Comparison of ENCODE assay signal across 8 cellular contexts in the genomic region with DNA sequence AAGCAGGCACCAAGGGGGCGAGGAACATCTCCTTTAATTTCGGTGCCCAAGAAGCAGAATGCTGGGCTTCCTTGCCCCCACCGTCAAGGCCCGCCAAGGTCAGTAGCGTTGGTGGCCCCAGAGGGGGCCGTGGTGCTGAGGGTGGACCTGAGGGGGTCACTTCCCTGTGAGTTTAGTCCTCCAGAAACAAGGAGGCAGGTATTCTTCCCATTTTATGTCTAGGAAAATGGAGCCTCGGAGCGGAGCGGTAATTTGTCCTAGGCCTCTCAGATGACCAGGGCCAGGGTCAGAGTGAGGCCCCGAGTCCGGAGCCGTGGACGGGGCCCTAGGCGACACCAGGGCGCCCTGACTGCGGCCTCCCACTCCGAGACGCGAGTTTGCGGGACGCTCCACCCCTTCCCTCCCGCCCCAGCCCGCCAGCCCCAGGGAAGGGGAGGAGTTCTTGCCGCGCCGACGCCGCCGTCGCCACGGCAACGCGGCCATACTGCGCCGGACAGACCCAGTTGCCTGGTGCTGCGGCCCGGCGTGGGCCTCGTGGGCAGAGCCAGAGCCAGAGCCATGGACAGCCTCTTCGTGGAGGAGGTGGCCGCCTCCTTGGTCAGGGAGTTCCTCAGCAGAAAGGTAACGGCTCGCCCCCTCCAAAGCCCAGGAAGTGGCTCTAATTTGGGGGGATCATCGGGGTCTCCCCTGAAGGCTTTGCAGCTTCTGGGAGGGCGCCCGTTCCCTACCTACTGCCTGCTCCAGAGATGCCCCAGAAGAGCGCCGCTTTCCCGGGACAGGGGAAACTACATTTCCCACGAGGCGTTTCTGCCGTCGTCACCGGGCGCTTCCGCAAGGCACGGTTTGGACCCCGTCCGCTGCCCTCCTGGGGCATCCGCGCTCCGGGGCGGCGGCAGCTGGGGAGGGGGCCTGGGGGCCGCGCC. TPM values are rescaled to one million over a fixed set of nuclear protein-coding genes. Genes with fewer than 3 reads are reported as not detected.
DNase-seq lines count a peak whose midpoint lies in the region; ATAC-seq and TF ChIP-seq lines count a peak whose summit lies in the region.

A gene (plus strand): TSS at position 482 of the 923 bp plus-strand sequence. CDS start 77 bp downstream, at position 559.

- H3K4me3 ChIP-seq in HUES6 (ENCODE audit: low read depth, low read length) (peak within 1 kb of the TSS; percentile 92), foreskin fibroblast (ENCODE audit: low read depth in 1 of 2, low read length in 2 of 2) (peak within 1 kb of the TSS; percentile 78 to 80), neural cell (ENCODE audit: low read length) (peak within 1 kb of the TSS; percentile 89), stomach (peak within 1 kb of the TSS; percentile 59 to 95 (median 78))

- TF ChIP-seq CTCF in RWPE1 (conservative IDR thresholded peaks at IDR 0.05; ENCODE audit: low read depth) (no peak), foreskin fibroblast (IDR thresholded peaks at IDR 0.05; ENCODE audit: low read depth, low read length) (no peak), neural cell (IDR thresholded peaks at IDR 0.05; ENCODE audit: poor library complexity, severe bottlenecking) (peak; percentile 32), stomach (IDR thresholded peaks at IDR 0.05) (no peak)

- H3K36me3 ChIP-seq in HUES6 (ENCODE audit: control insufficient read depth, insufficient read depth, low read length), result no peaks in the 10 kb centered on the region
- H3K36me3 ChIP-seq in neural cell (ENCODE audit: insufficient read depth, low read length), result no peaks in the 10 kb centered on the region
- no peaks in the 10 kb centered on the region for H3K36me3 ChIP-seq in stomach

- TF ChIP-seq RAD21 in neural cell (conservative IDR thresholded peaks at IDR 0.05), result no peak

- no peak for TF ChIP-seq POLR2A in stomach (IDR thresholded peaks at IDR 0.05)

- peak; percentile 40 for DNase-seq in CMK (ENCODE audit: low read depth)
- peak; percentile 59 for DNase-seq in RWPE1 (ENCODE audit: low spot score)
- DNase-seq in activated gamma-delta T cell treated with anti-CD3 and anti-CD28 coated beads, Interleukin-2, amount 50 U/mL, for 16 hours (ENCODE audit: low read depth), result peak; percentile 32
- DNase-seq in foreskin fibroblast, result peak; percentile 86 to 94
- peak; percentile 78 for DNase-seq in stomach

- POLR2A ChIA-PET in RWPE1 (lab: Yijun Ruan, JAX; ENCODE audit: low non-redundant PET), result no interaction called here

- CTCF ChIA-PET in RWPE1 (lab: Yijun Ruan, JAX), result interaction anchor here (0.6 to 0.7 kb wide), 2 partner anchors 187 to 1662 kb away, joined by 3 read pairs; no protein-coding TSS in a partner anchor

- no peak within 1 kb of the TSS for H3K27ac ChIP-seq in HUES6 (ENCODE audit: low read depth, low read length)
- peak within 1 kb of the TSS; percentile 29 for H3K27ac ChIP-seq in RWPE1
- H3K27ac ChIP-seq in neural cell (ENCODE audit: low read length), result no peak within 1 kb of the TSS
- H3K27ac ChIP-seq in stomach, result peak within 1 kb of the TSS; percentile 28 to 89 (median 78)

- H3K9me2 ChIP-seq in neural cell (ENCODE audit: insufficient read depth, low read length), result no peaks in the 10 kb centered on the region

- H3K79me2 ChIP-seq in neural cell (replicated peaks; ENCODE audit: insufficient read depth, low read length), result peaks cover 3% of the 10 kb centered on the region

- TF ChIP-seq EP300 in neural cell (conservative IDR thresholded peaks at IDR 0.05; ENCODE audit: poor library complexity, severe bottlenecking) (no peak), stomach (IDR thresholded peaks at IDR 0.05) (no peak)

- H4K20me1 ChIP-seq in neural cell (ENCODE audit: insufficient read depth), result no peaks in the 10 kb centered on the region

- H3K9ac ChIP-seq in HUES6 (ENCODE audit: low read length) (peak within 1 kb of the TSS; percentile 65), neural cell (ENCODE audit: low read length) (peak within 1 kb of the TSS; percentile 58)

- H3K27me3 ChIP-seq in HUES6 (ENCODE audit: control insufficient read depth, insufficient read depth, low read length), result 0 out of 2 replicates have a peak, but pooled peaks cover 3% of the 10 kb centered on the region
- no peaks in the 10 kb centered on the region for H3K27me3 ChIP-seq in neural cell (ENCODE audit: insufficient read depth, low read depth, low read length)
- no peaks in the 10 kb centered on the region for H3K27me3 ChIP-seq in stomach

- peak within 1 kb of the TSS; percentile 56 for H2AFZ ChIP-seq in neural cell (ENCODE audit: low read depth, low read length)

- 6 to 18% (median 9%) methylated on average over 18 to 66 of the region's 66 CpGs for WGBS in stomach, 5 donors

- no peaks in the 10 kb centered on the region for H3F3A ChIP-seq in neural cell (ENCODE audit: insufficient read depth, low read length, poor library complexity, severe bottlenecking)

- H3K9me3 ChIP-seq in HUES6 (ENCODE audit: control insufficient read depth, insufficient read depth, low read depth, low read length) (no peaks in the 10 kb centered on the region), neural cell (ENCODE audit: low read length) (no peaks in the 10 kb centered on the region), stomach (no peaks in the 10 kb centered on the region)

- H3K4me1 ChIP-seq in HUES6 (ENCODE audit: control insufficient read depth, insufficient read depth, low read length) (peaks cover 11% of the 10 kb centered on the region; the same call in 1 of the 2 replicates), stomach (peaks cover 8 to 39% (median 17%) of the 10 kb centered on the region in 4 donors)

- H3K4me2 ChIP-seq in neural cell (ENCODE audit: low read length), result peak within 1 kb of the TSS; percentile 26

- intact Hi-C loops in stomach (cut with DNase I; ENCODE audit: low total_unique reads), result no loop called here

- peak; percentile 92 for ATAC-seq in GM21390 (IDR thresholded peaks at IDR 0.05; ENCODE audit: unreplicated experiment)

TF ChIP-seq in neural cell, 6 proteins besides CTCF, POLR2A, EP300 and RAD21:
- TF ChIP-seq SMC3 (conservative IDR thresholded peaks at IDR 0.05; ENCODE audit: poor library complexity) (no peak), MXI1 (conservative IDR thresholded peaks at IDR 0.05; ENCODE audit: poor library complexity, severe bottlenecking) (peak; percentile 78)

RNA-seq across cellular contexts. Expression of the gene that starts here (rescaled TPM):
- polyA plus RNA-seq in neural cell (1.0 and 1.6 TPM in 2 replicates), stomach (1 to 10 TPM; 1.6 to 2.2 (median 1.7) TPM)
- polyA minus RNA-seq in neural cell, result 3.4 and 4.2 TPM in 2 replicates
- total RNA-seq in stomach, result 10 to 100 TPM in 2 of 5 donors, 1 to 10 TPM in 2, not detected in 1; 6.4 to 22.8 (median 9.2) TPM

Comparison
In these comparisons a context has a peak if more than half of its experiments do, and no peak if none do; other contexts are left out.
1. DNase-seq: peak in every context shown above with its lines; median percentile 90 in foreskin fibroblast; 78 in stomach; 59 in RWPE1; 40 in CMK; 32 in activated gamma-delta T cell treated with anti-CD3 and anti-CD28 coated beads, Interleukin-2, amount 50 U/mL, for 16 hours.
2. H3K27ac ChIP-seq: peak in RWPE1 (single experiment) and stomach (5 of 5); none in HUES6 (single experiment) and neural cell (single experiment).
3. Peak in every context shown above with its lines, with median percentiles within 50 percentile points of each other: H3K4me3 ChIP-seq.